In the genomic region with DNA sequence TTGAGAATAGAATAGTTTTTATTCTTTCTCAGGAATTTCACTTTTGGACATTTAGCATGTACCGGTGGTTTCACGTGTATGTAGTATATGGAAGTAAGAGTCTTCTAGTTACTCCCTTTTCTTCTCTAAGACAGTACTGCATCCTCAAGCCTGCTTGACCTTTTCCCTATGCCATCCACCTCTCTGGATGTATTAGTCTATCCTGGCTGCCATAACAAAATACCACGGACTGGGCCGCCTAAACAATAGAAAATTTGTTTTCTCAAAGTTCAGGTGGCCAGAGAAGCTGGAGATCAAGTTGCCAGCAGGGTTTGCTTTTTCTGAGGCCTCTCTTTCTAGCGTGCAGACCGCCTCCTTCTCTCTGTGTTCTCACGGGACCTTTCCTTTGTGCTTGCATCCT, we compare ENCODE assay signal across 14 cellular contexts. TPM values are rescaled to one million over a fixed set of nuclear protein-coding genes. Genes with fewer than 3 reads are reported as not detected.
DNase-seq lines count a peak whose midpoint lies in the region; ATAC-seq and TF ChIP-seq lines count a peak whose summit lies in the region.
"Had no signal": no experiment of that assay in that cellular context is flagged by ENCODE, and none has a peak within 500 bp of the region (broad histone marks: within the 10 kb centered on the region; RNA-seq: fewer than 3 reads in every experiment).

No MANE protein-coding gene starts in this region.

- no peak for TF ChIP-seq CTCF in DOHH2 (IDR thresholded peaks at IDR 0.05; ENCODE audit: low read depth, low read length, poor library complexity, severe bottlenecking)
- no peak for TF ChIP-seq CTCF in neural progenitor cell (IDR thresholded peaks at IDR 0.05)
- no peak for TF ChIP-seq CTCF in hepatocyte (IDR thresholded peaks at IDR 0.05; ENCODE audit: poor library complexity)

- no peak for ATAC-seq in activated naive CD8-positive, alpha-beta T cell treated with anti-CD3 and anti-CD28 coated beads, Interleukin-2, amount 10 ng/mL, durations not matched to agents 7 days and 5 days (ENCODE audit: low read depth)

- H3K79me2 ChIP-seq in DOHH2 (ENCODE audit: control insufficient read depth, low read length) = no peaks in the 10 kb centered on the region
- no peaks in the 10 kb centered on the region for H3K79me2 ChIP-seq in neural progenitor cell (ENCODE audit: low read depth)
- H3K79me2 ChIP-seq in hepatocyte = no peaks in the 10 kb centered on the region

- H3K27me3 ChIP-seq in DOHH2 (ENCODE audit: control insufficient read depth, low read length) = 0 out of 2 replicates have a peak, but pooled peaks cover 2% of the 10 kb centered on the region
- H3K27me3 ChIP-seq in neural progenitor cell = peaks cover 61% of the 10 kb centered on the region
- no peaks in the 10 kb centered on the region for H3K27me3 ChIP-seq in hepatocyte
- H3K27me3 ChIP-seq: esophagus squamous epithelium had no signal

- H3K9me3 ChIP-seq in DOHH2 (ENCODE audit: control insufficient read depth, insufficient read depth, low read length) = no peaks in the 10 kb centered on the region
- no peaks in the 10 kb centered on the region for H3K9me3 ChIP-seq in neural progenitor cell (ENCODE audit: low read depth)
- no peaks in the 10 kb centered on the region for H3K9me3 ChIP-seq in hepatocyte (ENCODE audit: low read depth)
- H3K9me3 ChIP-seq: esophagus squamous epithelium had no signal

- H3K4me1 Mint-ChIP-seq in activated naive CD4-positive, alpha-beta T cell treated with anti-CD3 and anti-CD28 coated beads, Interleukin-2, amount 10 ng/mL, durations not matched to agents 7 days and 5 days = peaks cover 46% of the 10 kb centered on the region
- H3K4me1 Mint-ChIP-seq in activated naive CD8-positive, alpha-beta T cell treated with anti-CD3 and anti-CD28 coated beads, Interleukin-2, amount 10 ng/mL, durations not matched to agents 7 days and 5 days = peaks cover 47% of the 10 kb centered on the region
- peaks cover 11% of the 10 kb centered on the region for H3K4me1 Mint-ChIP-seq in neural progenitor cell

- peaks cover 1% of the 10 kb centered on the region for H3K9me3 Mint-ChIP-seq in activated naive CD4-positive, alpha-beta T cell treated with anti-CD3 and anti-CD28 coated beads, Interleukin-2, amount 10 ng/mL, durations not matched to agents 7 days and 5 days
- H3K9me3 Mint-ChIP-seq in activated naive CD8-positive, alpha-beta T cell treated with anti-CD3 and anti-CD28 coated beads, Interleukin-2, amount 10 ng/mL, durations not matched to agents 7 days and 5 days = peaks cover 1% of the 10 kb centered on the region
- H3K9me3 Mint-ChIP-seq in neural progenitor cell = peaks cover 5% of the 10 kb centered on the region
- H3K9me3 Mint-ChIP-seq: activated B cell treated with CpG ODN at 0.5 μM for 24 hours; activated T-cell treated with anti-CD3 and anti-CD28 coated beads, Interleukin-2, amount 50 U/mL, for 24 hours; stimulated activated naive B cell treated with anti-CD40 and anti-IgM and Interleukin-4, amounts not matched to agents 10 μg/mL and 1 μg/mL and 100 μg/mL, for 72 hours had no signal

- peaks cover 34% of the 10 kb centered on the region for H3K36me3 Mint-ChIP-seq in activated naive CD4-positive, alpha-beta T cell treated with anti-CD3 and anti-CD28 coated beads, Interleukin-2, amount 10 ng/mL, durations not matched to agents 7 days and 5 days
- H3K36me3 Mint-ChIP-seq in activated naive CD8-positive, alpha-beta T cell treated with anti-CD3 and anti-CD28 coated beads, Interleukin-2, amount 10 ng/mL, durations not matched to agents 7 days and 5 days = peaks cover 48% of the 10 kb centered on the region
- H3K36me3 Mint-ChIP-seq in neural progenitor cell = no peaks in the 10 kb centered on the region

- H3F3A ChIP-seq in DOHH2 (ENCODE audit: control insufficient read depth, insufficient read depth) = peaks cover 5% of the 10 kb centered on the region; the same call in 1 of the 2 replicates
- no peaks in the 10 kb centered on the region for H3F3A ChIP-seq in neural progenitor cell (ENCODE audit: low read depth)

- H3K36me3 ChIP-seq in DOHH2 (ENCODE audit: control insufficient read depth, low read length) (no peaks in the 10 kb centered on the region), neural progenitor cell (no peaks in the 10 kb centered on the region), hepatocyte (replicated peaks; ENCODE audit: insufficient read depth, low read depth) (no peaks in the 10 kb centered on the region)
- H3K36me3 ChIP-seq: esophagus squamous epithelium had no signal

- H3K4me3 ChIP-seq in DOHH2 (ENCODE audit: low read length) (no peak overlapping the region), neural progenitor cell (no peak overlapping the region), hepatocyte (no peak overlapping the region)

- CTCF ChIA-PET in activated naive CD4-positive, alpha-beta T cell treated with anti-CD3 and anti-CD28 coated beads, Interleukin-2, amount 10 ng/mL, durations not matched to agents 7 days and 5 days (lab: Charles Lee) = interaction anchor here (0.6 to 7.2 kb wide), 9 partner anchors 11 to 192 kb away, joined by 3 to 116 read pairs (median 4); a partner anchor contains a TSS

- no peak overlapping the region for H3K9ac ChIP-seq in neural progenitor cell

- H3K27ac ChIP-seq in DOHH2 (ENCODE audit: low read depth, low read length) (no peak overlapping the region), neural progenitor cell (no peak overlapping the region), hepatocyte (no peak overlapping the region)

- H3K27me3 Mint-ChIP-seq in activated naive CD4-positive, alpha-beta T cell treated with anti-CD3 and anti-CD28 coated beads, Interleukin-2, amount 10 ng/mL, durations not matched to agents 7 days and 5 days = no peaks in the 10 kb centered on the region
- no peaks in the 10 kb centered on the region for H3K27me3 Mint-ChIP-seq in activated naive CD8-positive, alpha-beta T cell treated with anti-CD3 and anti-CD28 coated beads, Interleukin-2, amount 10 ng/mL, durations not matched to agents 7 days and 5 days
- peaks cover 7% of the 10 kb centered on the region for H3K27me3 Mint-ChIP-seq in neural progenitor cell (ENCODE audit: insufficient read depth, low read depth)
- H3K27me3 Mint-ChIP-seq: activated B cell treated with CpG ODN at 0.5 μM for 24 hours; activated T-cell treated with anti-CD3 and anti-CD28 coated beads, Interleukin-2, amount 50 U/mL, for 24 hours; stimulated activated naive B cell treated with anti-CD40 and anti-IgM and Interleukin-4, amounts not matched to agents 10 μg/mL and 1 μg/mL and 100 μg/mL, for 72 hours had no signal

- H4K20me1 ChIP-seq in DOHH2 (ENCODE audit: control insufficient read depth, insufficient read depth, low read depth, low read length) (no peaks in the 10 kb centered on the region), neural progenitor cell (ENCODE audit: low read depth) (no peaks in the 10 kb centered on the region), hepatocyte (ENCODE audit: insufficient read depth, poor library complexity, severe bottlenecking) (no peaks in the 10 kb centered on the region)

- H3K4me2 ChIP-seq in DOHH2 (ENCODE audit: low read length) (peak overlapping the region; percentile 86; the same call in 1 of the 2 replicates), neural progenitor cell (no peak overlapping the region), hepatocyte (no peak overlapping the region)

- H3K9me2 ChIP-seq in DOHH2 (replicated peaks; ENCODE audit: control insufficient read depth, low read length) (no peaks in the 10 kb centered on the region), hepatocyte (replicated peaks; ENCODE audit: insufficient read depth) (no peaks in the 10 kb centered on the region)

- POLR2A ChIA-PET in activated naive CD8-positive, alpha-beta T cell treated with anti-CD3 and anti-CD28 coated beads, Interleukin-2, amount 10 ng/mL, durations not matched to agents 7 days and 5 days (lab: Charles Lee) = interaction anchor here (1.1 to 7.5 kb wide), 11 partner anchors 10 to 52 kb away, joined by 3 to 557 read pairs (median 22); a partner anchor contains a TSS

- 87% methylated on average over 7 of the region's 7 CpGs for WGBS in hepatocyte (ENCODE audit: low lambda C conversion rate, missing lambda C conversion rate)

- H2AFZ ChIP-seq in neural progenitor cell (replicated peaks) (no peak overlapping the region), hepatocyte (no peak overlapping the region)

- no peak for DNase-seq in activated naive CD4-positive, alpha-beta T cell treated with anti-CD3 and anti-CD28 coated beads, Interleukin-2, amount 10 ng/mL, durations not matched to agents 7 days and 5 days
- DNase-seq in activated naive CD4-positive, alpha-beta T cell treated with anti-CD3 and anti-CD28 coated beads, Interleukin-2, amount 50 U/mL, for 16 hours = no peak
- DNase-seq in activated naive CD8-positive, alpha-beta T cell treated with anti-CD3 and anti-CD28 coated beads, Interleukin-2, amount 10 ng/mL, durations not matched to agents 7 days and 5 days = no peak
- DNase-seq in neural progenitor cell (ENCODE audit: low spot score) (no peak), DMS79 treated with DMSO at 0.1 percent for 48 hours (lab: John Stamatoyannopoulos, UW) (no peak), retina (no peak), hepatocyte (ENCODE audit: low spot score) (no peak)
- DNase-seq: activated B cell treated with CpG ODN at 0.5 μM for 24 hours; esophagus squamous epithelium; HCEC 1CT; stimulated activated naive B cell treated with anti-CD40 and anti-IgM and Interleukin-4, amounts not matched to agents 10 μg/mL and 1 μg/mL and 100 μg/mL, for 72 hours had no signal

- peak overlapping the region; percentile 96 for H3K4me3 Mint-ChIP-seq in activated naive CD4-positive, alpha-beta T cell treated with anti-CD3 and anti-CD28 coated beads, Interleukin-2, amount 10 ng/mL, durations not matched to agents 7 days and 5 days
- peak overlapping the region; percentile 98 for H3K4me3 Mint-ChIP-seq in activated naive CD8-positive, alpha-beta T cell treated with anti-CD3 and anti-CD28 coated beads, Interleukin-2, amount 10 ng/mL, durations not matched to agents 7 days and 5 days
- H3K4me3 Mint-ChIP-seq in neural progenitor cell = peak overlapping the region; percentile 19

- H3K4me1 ChIP-seq in DOHH2 (ENCODE audit: control insufficient read depth, low read length) (peaks cover 22% of the 10 kb centered on the region), neural progenitor cell (peaks cover 3% of the 10 kb centered on the region), hepatocyte (ENCODE audit: insufficient read depth) (peaks cover 6% of the 10 kb centered on the region)

- H3K27ac Mint-ChIP-seq in activated naive CD4-positive, alpha-beta T cell treated with anti-CD3 and anti-CD28 coated beads, Interleukin-2, amount 10 ng/mL, durations not matched to agents 7 days and 5 days = peak overlapping the region; percentile 67
- H3K27ac Mint-ChIP-seq in activated naive CD8-positive, alpha-beta T cell treated with anti-CD3 and anti-CD28 coated beads, Interleukin-2, amount 10 ng/mL, durations not matched to agents 7 days and 5 days = peak overlapping the region; percentile 100
- H3K27ac Mint-ChIP-seq in neural progenitor cell = no peak overlapping the region

RNA-seq across cellular contexts. Expression of a gene that starts 1.3 kb away (rescaled TPM):
- total RNA-seq in activated naive CD8-positive, alpha-beta T cell treated with anti-CD3 and anti-CD28 coated beads, Interleukin-2, amount 10 ng/mL, durations not matched to agents 7 days and 5 days = 100 to 1,000 TPM; 102 to 106 TPM
- total RNA-seq in neural progenitor cell (ENCODE audit: low replicate concordance) (0.31 TPM in 1 of 2 replicates, not detected in the other), hepatocyte (5.4 and 7.0 TPM in 2 replicates)
- 2.6 and 4.1 TPM in 2 replicates for polyA plus RNA-seq in hepatocyte

RNA-seq across cellular contexts. Expression of a gene that starts 10.6 kb away (rescaled TPM):
- total RNA-seq in activated naive CD8-positive, alpha-beta T cell treated with anti-CD3 and anti-CD28 coated beads, Interleukin-2, amount 10 ng/mL, durations not matched to agents 7 days and 5 days = 100 to 1,000 TPM; 104 to 105 TPM
- total RNA-seq in neural progenitor cell (ENCODE audit: low replicate concordance) (not detected in 2 replicates), hepatocyte (1.3 and 1.6 TPM in 2 replicates)
- 1.1 and 2.9 TPM in 2 replicates for polyA plus RNA-seq in hepatocyte
- total RNA-seq: smooth muscle cell had no signal
- polyA plus RNA-seq: smooth muscle cell had no signal

RNA-seq across cellular contexts. Expression of a gene that starts 50.2 kb away (rescaled TPM):
- 10 to 100 TPM; 78.7 to 91.1 TPM for total RNA-seq in activated naive CD8-positive, alpha-beta T cell treated with anti-CD3 and anti-CD28 coated beads, Interleukin-2, amount 10 ng/mL, durations not matched to agents 7 days and 5 days
- total RNA-seq in neural progenitor cell (ENCODE audit: low replicate concordance) (29.0 and 32.0 TPM in 2 replicates), hepatocyte (8.3 and 10.1 TPM in 2 replicates)
- 3.4 and 5.4 TPM in 2 replicates for polyA plus RNA-seq in hepatocyte

Comparison
In these comparisons a context has a peak if more than half of its experiments do, and no peak if none do; other contexts are left out.
1. H3K4me3 Mint-ChIP-seq: peak in every context shown above with its lines; median percentile 98 in activated naive CD8-positive, alpha-beta T cell treated with anti-CD3 and anti-CD28 coated beads, Interleukin-2, amount 10 ng/mL, durations not matched to agents 7 days and 5 days; 96 in activated naive CD4-positive, alpha-beta T cell treated with anti-CD3 and anti-CD28 coated beads, Interleukin-2, amount 10 ng/mL, durations not matched to agents 7 days and 5 days; 19 in neural progenitor cell.
2. RNA of a gene that starts 1.3 kb away (total RNA-seq): 102 to 106 TPM in activated naive CD8-positive, alpha-beta T cell treated with anti-CD3 and anti-CD28 coated beads, Interleukin-2, amount 10 ng/mL, durations not matched to agents 7 days and 5 days; 5.4 to 7.0 TPM in hepatocyte and 0.31 TPM in neural progenitor cell; every median in the first group is over 10 times any median in the second.
3. RNA of a gene that starts 10.6 kb away (total RNA-seq): 104 to 105 TPM in activated naive CD8-positive, alpha-beta T cell treated with anti-CD3 and anti-CD28 coated beads, Interleukin-2, amount 10 ng/mL, durations not matched to agents 7 days and 5 days; 1.3 to 1.6 TPM in hepatocyte and not detected in neural progenitor cell; every median in the first group is over 10 times any median in the second.